ENCODE assay signal across 16 cellular contexts in the genomic region with DNA sequence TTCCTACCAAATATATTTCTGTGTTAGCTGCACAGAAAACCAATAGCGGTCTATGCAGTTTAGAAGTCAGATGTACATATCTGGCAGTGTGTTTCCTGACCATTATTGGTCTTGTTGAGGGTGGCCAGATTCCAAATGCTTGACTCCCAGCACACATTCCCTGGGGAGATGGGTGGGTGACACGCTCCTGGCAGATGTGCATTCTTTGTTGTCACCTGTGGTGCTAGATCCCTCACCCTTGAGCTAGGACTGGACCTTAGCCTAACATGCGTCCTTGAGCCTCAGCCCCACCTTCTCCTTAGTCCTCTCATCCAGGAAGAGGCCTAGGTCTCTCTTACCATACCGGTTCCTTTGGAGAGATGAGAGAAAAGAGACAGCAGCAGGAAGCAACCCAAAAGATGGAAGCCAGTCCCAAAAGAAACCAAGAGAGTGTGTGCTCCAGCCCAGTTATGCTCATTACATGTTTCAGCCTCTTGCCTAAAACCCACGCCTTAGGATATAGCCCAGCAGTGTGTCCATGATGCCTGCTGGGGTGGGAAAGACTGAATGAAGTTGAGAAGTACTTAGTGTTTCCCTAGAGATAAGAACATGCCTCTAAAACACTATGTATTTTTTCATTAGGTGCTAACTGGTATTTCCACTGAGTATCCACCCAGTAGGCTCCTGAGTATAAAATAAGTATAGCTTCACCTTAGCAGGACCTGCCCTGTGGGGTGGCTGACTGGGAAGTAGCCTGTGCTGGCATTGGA.
A peak's percentile ranks its signal among the peaks of the same experiment; 100 is the strongest.
DNase-seq lines count a peak whose midpoint lies in the region; ATAC-seq and TF ChIP-seq lines count a peak whose summit lies in the region.
"Had no signal": no experiment of that assay in that cellular context is flagged by ENCODE, and none has a peak within 500 bp of the region (broad histone marks: within the 10 kb centered on the region; RNA-seq: fewer than 3 reads in every experiment).

No MANE protein-coding gene starts in this region.

- no peak overlapping the region for H2BK5ac ChIP-seq in trophoblast cell (ENCODE audit: low read depth, low read length, poor library complexity)

- no peak overlapping the region for H3K9ac ChIP-seq in trophoblast cell (ENCODE audit: low read length)
- H3K9ac ChIP-seq: BLaER1, GM23248 had no signal

- no peaks in the 10 kb centered on the region for H3K9me3 Mint-ChIP-seq in activated CD4-positive, alpha-beta T cell treated with anti-CD3 and anti-CD28 coated beads, Interleukin-2, amount 10 ng/mL, durations not matched to agents 24 days and 14 days
- peaks cover 6% of the 10 kb centered on the region for H3K9me3 Mint-ChIP-seq in activated CD4-positive, alpha-beta T cell treated with anti-CD3 and anti-CD28 coated beads, Interleukin-2, amount 10 ng/mL, durations not matched to agents 7 days and 5 days
- H3K9me3 Mint-ChIP-seq in type B pancreatic cell = no peaks in the 10 kb centered on the region
- H3K9me3 Mint-ChIP-seq in chondrocyte (ENCODE audit: low read depth) = no peaks in the 10 kb centered on the region

- peak overlapping the region; percentile 56 for H3K27ac Mint-ChIP-seq in activated CD4-positive, alpha-beta T cell treated with anti-CD3 and anti-CD28 coated beads, Interleukin-2, amount 10 ng/mL, durations not matched to agents 24 days and 14 days
- no peak overlapping the region for H3K27ac Mint-ChIP-seq in activated CD4-positive, alpha-beta T cell treated with anti-CD3 and anti-CD28 coated beads, Interleukin-2, amount 10 ng/mL, durations not matched to agents 7 days and 5 days
- H3K27ac Mint-ChIP-seq in type B pancreatic cell (peak overlapping the region; percentile 45), chondrocyte (ENCODE audit: unreplicated experiment) (no peak overlapping the region)
- H3K27ac Mint-ChIP-seq: CD4-positive, CD25-positive, alpha-beta regulatory T cell had no signal

- intact Hi-C loops in activated CD4-positive, alpha-beta T cell treated with anti-CD3 and anti-CD28 coated beads, Interleukin-2, amount 10 ng/mL, durations not matched to agents 24 days and 14 days (cut with micrococcal nuclease) = loop anchor here (5.0 kb wide), 1 partner anchor 165 kb away; a partner anchor contains a TSS
- intact Hi-C loops in ascending aorta (cut with DNase I) = loop anchor here (5.0 kb wide), 1 partner anchor 100 kb away; no protein-coding TSS in a partner anchor

- H3K4me3 ChIP-seq in ascending aorta = no peak overlapping the region
- no peak overlapping the region for H3K4me3 ChIP-seq in trophoblast cell (ENCODE audit: low read depth, low read length)
- H3K4me3 ChIP-seq: BLaER1, GM23248 had no signal

- peaks cover 29% of the 10 kb centered on the region for H3K4me1 Mint-ChIP-seq in activated CD4-positive, alpha-beta T cell treated with anti-CD3 and anti-CD28 coated beads, Interleukin-2, amount 10 ng/mL, durations not matched to agents 24 days and 14 days
- peaks cover 31% of the 10 kb centered on the region for H3K4me1 Mint-ChIP-seq in activated CD4-positive, alpha-beta T cell treated with anti-CD3 and anti-CD28 coated beads, Interleukin-2, amount 10 ng/mL, durations not matched to agents 7 days and 5 days
- peaks cover 15% of the 10 kb centered on the region for H3K4me1 Mint-ChIP-seq in type B pancreatic cell (ENCODE audit: unreplicated experiment)
- peaks cover 6% of the 10 kb centered on the region for H3K4me1 Mint-ChIP-seq in chondrocyte (ENCODE audit: low read depth)

- ATAC-seq in HG03521 (IDR thresholded peaks at IDR 0.05; ENCODE audit: unreplicated experiment) = no peak
- ATAC-seq: HepG2 had no signal

- H3K4me2 ChIP-seq in trophoblast cell (ENCODE audit: low read length) = no peak overlapping the region
- H3K4me2 ChIP-seq: BLaER1 had no signal

- CTCF ChIA-PET in activated CD4-positive, alpha-beta T cell treated with anti-CD3 and anti-CD28 coated beads, Interleukin-2, amount 10 ng/mL, durations not matched to agents 7 days and 5 days (lab: Charles Lee) = no interaction called here

- H4K12ac ChIP-seq in trophoblast cell (ENCODE audit: low read depth, low read length) = no peak overlapping the region

- H2BK12ac ChIP-seq in trophoblast cell (ENCODE audit: low read length) = no peak overlapping the region

- no peak for DNase-seq in activated CD4-positive, alpha-beta T cell treated with anti-CD3 and anti-CD28 coated beads, Interleukin-2, amount 10 ng/mL, durations not matched to agents 24 days and 14 days
- DNase-seq in activated CD4-positive, alpha-beta T cell treated with anti-CD3 and anti-CD28 coated beads, Interleukin-2, amount 10 ng/mL, durations not matched to agents 7 days and 5 days = no peak
- no peak for DNase-seq in ascending aorta (ENCODE audit: low spot score in 2 of 2)
- peak; percentile 72 to 73 for DNase-seq in trophoblast cell
- no peak for DNase-seq in type B pancreatic cell (ENCODE audit: extremely low spot score, unreplicated experiment)
- no peak for DNase-seq in AG08396 (ENCODE audit: low spot score)
- no peak for DNase-seq in chondrocyte (ENCODE audit: low spot score)
- DNase-seq: AML-193; Calu3; CD4-positive, CD25-positive, alpha-beta regulatory T cell; DMS 273 treated with DMSO at 0.1 percent for 48 hours; GM23248 had no signal

- H3K27me3 Mint-ChIP-seq in activated CD4-positive, alpha-beta T cell treated with anti-CD3 and anti-CD28 coated beads, Interleukin-2, amount 10 ng/mL, durations not matched to agents 24 days and 14 days = peaks cover 2% of the 10 kb centered on the region
- peaks cover 4% of the 10 kb centered on the region for H3K27me3 Mint-ChIP-seq in activated CD4-positive, alpha-beta T cell treated with anti-CD3 and anti-CD28 coated beads, Interleukin-2, amount 10 ng/mL, durations not matched to agents 7 days and 5 days
- H3K27me3 Mint-ChIP-seq in type B pancreatic cell (no peaks in the 10 kb centered on the region), chondrocyte (ENCODE audit: low read depth) (peaks cover 5% of the 10 kb centered on the region)

- WGBS in trophoblast cell (ENCODE audit: extremely low coverage, insufficient coverage, insufficient read length) = no CpG with 5 or more reads among the region's 5 CpGs

- no peak for TF ChIP-seq CTCF in ascending aorta (IDR thresholded peaks at IDR 0.05)
- TF ChIP-seq CTCF in type B pancreatic cell (conservative IDR thresholded peaks at IDR 0.05) = no peak
- TF ChIP-seq CTCF in chondrocyte (IDR thresholded peaks at IDR 0.05) = no peak

- no peak overlapping the region for H3K18ac ChIP-seq in trophoblast cell (ENCODE audit: low read length)

- H3K27me3 ChIP-seq in ascending aorta = no peaks in the 10 kb centered on the region
- H3K27me3 ChIP-seq in trophoblast cell (ENCODE audit: insufficient read depth, low read length) = no peaks in the 10 kb centered on the region
- H3K27me3 ChIP-seq: BLaER1 had no signal

- H2AFZ ChIP-seq in trophoblast cell (ENCODE audit: insufficient read depth, low read length, poor library complexity) = no peak overlapping the region
- H2AFZ ChIP-seq: GM23248 had no signal

- no peaks in the 10 kb centered on the region for H3K9me3 ChIP-seq in ascending aorta
- H3K9me3 ChIP-seq in trophoblast cell (ENCODE audit: insufficient read depth, low read depth, low read length) = peaks cover 4% of the 10 kb centered on the region
- H3K9me3 ChIP-seq: BLaER1 had no signal

- no peak overlapping the region for H2AK5ac ChIP-seq in trophoblast cell (ENCODE audit: low read length)

- H3K79me2 ChIP-seq in trophoblast cell (ENCODE audit: control insufficient read depth, insufficient read depth, low read length, poor library complexity) = no peaks in the 10 kb centered on the region

- H4K8ac ChIP-seq in trophoblast cell (ENCODE audit: low read depth, low read length) = no peak overlapping the region

- peaks cover 2% of the 10 kb centered on the region for H3K36me3 Mint-ChIP-seq in activated CD4-positive, alpha-beta T cell treated with anti-CD3 and anti-CD28 coated beads, Interleukin-2, amount 10 ng/mL, durations not matched to agents 24 days and 14 days (ENCODE audit: low read depth)
- no peaks in the 10 kb centered on the region for H3K36me3 Mint-ChIP-seq in activated CD4-positive, alpha-beta T cell treated with anti-CD3 and anti-CD28 coated beads, Interleukin-2, amount 10 ng/mL, durations not matched to agents 7 days and 5 days (ENCODE audit: low read depth)
- H3K36me3 Mint-ChIP-seq in type B pancreatic cell (peaks cover 7% of the 10 kb centered on the region), chondrocyte (ENCODE audit: low read depth) (no peaks in the 10 kb centered on the region)
- H3K36me3 Mint-ChIP-seq: CD4-positive, CD25-positive, alpha-beta regulatory T cell had no signal

- no peak overlapping the region for H3K4ac ChIP-seq in trophoblast cell (ENCODE audit: low read depth, low read length)

- H3K27ac ChIP-seq in ascending aorta (peak overlapping the region; percentile 66 to 75), trophoblast cell (ENCODE audit: low read depth, low read length) (no peak overlapping the region)
- H3K27ac ChIP-seq: 22Rv1, BLaER1, GM23248 had no signal

- H3K4me1 ChIP-seq in ascending aorta (peaks cover 4 to 31% of the 10 kb centered on the region in 2 donors), trophoblast cell (ENCODE audit: control insufficient read depth in 1 of 2, insufficient read depth in 2 of 2, low read length in 2 of 2) (peaks cover 4 to 8% of the 10 kb centered on the region in 2 experiments)

- H3K14ac ChIP-seq in trophoblast cell (ENCODE audit: low read length) = no peak overlapping the region

- no peak overlapping the region for H4K91ac ChIP-seq in trophoblast cell (ENCODE audit: low read depth, low read length)

- no peak overlapping the region for H3K23ac ChIP-seq in trophoblast cell (ENCODE audit: low read length)

- H3K79me1 ChIP-seq in trophoblast cell (ENCODE audit: low read length) = no peaks in the 10 kb centered on the region

- POLR2A ChIA-PET in activated CD4-positive, alpha-beta T cell treated with anti-CD3 and anti-CD28 coated beads, Interleukin-2, amount 10 ng/mL, durations not matched to agents 7 days and 5 days (lab: Charles Lee) = no interaction called here

- peaks cover 0 to 3% of the 10 kb centered on the region in 2 donors for H3K36me3 ChIP-seq in ascending aorta
- H3K36me3 ChIP-seq in trophoblast cell (ENCODE audit: control insufficient read depth in 1 of 2, insufficient read depth in 2 of 2, low read length in 2 of 2) = no peaks in the 10 kb centered on the region
- H3K36me3 ChIP-seq: BLaER1 had no signal

- no peak overlapping the region for H3K4me3 Mint-ChIP-seq in activated CD4-positive, alpha-beta T cell treated with anti-CD3 and anti-CD28 coated beads, Interleukin-2, amount 10 ng/mL, durations not matched to agents 24 days and 14 days
- no peak overlapping the region for H3K4me3 Mint-ChIP-seq in activated CD4-positive, alpha-beta T cell treated with anti-CD3 and anti-CD28 coated beads, Interleukin-2, amount 10 ng/mL, durations not matched to agents 7 days and 5 days
- H3K4me3 Mint-ChIP-seq in type B pancreatic cell (no peak overlapping the region), chondrocyte (ENCODE audit: unreplicated experiment) (no peak overlapping the region)
- H3K4me3 Mint-ChIP-seq: CD4-positive, CD25-positive, alpha-beta regulatory T cell had no signal

- H2BK120ac ChIP-seq in trophoblast cell (ENCODE audit: insufficient read depth, low read length, poor library complexity) = no peak overlapping the region

Comparison
In these comparisons a context has a peak if more than half of its experiments do, and no peak if none do; other contexts are left out.
1. H3K27ac Mint-ChIP-seq: peak in activated CD4-positive, alpha-beta T cell treated with anti-CD3 and anti-CD28 coated beads, Interleukin-2, amount 10 ng/mL, durations not matched to agents 24 days and 14 days (single experiment) and type B pancreatic cell (single experiment); none in activated CD4-positive, alpha-beta T cell treated with anti-CD3 and anti-CD28 coated beads, Interleukin-2, amount 10 ng/mL, durations not matched to agents 7 days and 5 days (single experiment) and chondrocyte (single experiment).
2. DNase-seq: peak in trophoblast cell (2 of 2); none in activated CD4-positive, alpha-beta T cell treated with anti-CD3 and anti-CD28 coated beads, Interleukin-2, amount 10 ng/mL, durations not matched to agents 24 days and 14 days (single experiment), activated CD4-positive, alpha-beta T cell treated with anti-CD3 and anti-CD28 coated beads, Interleukin-2, amount 10 ng/mL, durations not matched to agents 7 days and 5 days (single experiment), ascending aorta (0 of 2), type B pancreatic cell (single experiment), AG08396 (single experiment) and chondrocyte (single experiment).